ENCODE assay signal across 12 cellular contexts in the genomic region with DNA sequence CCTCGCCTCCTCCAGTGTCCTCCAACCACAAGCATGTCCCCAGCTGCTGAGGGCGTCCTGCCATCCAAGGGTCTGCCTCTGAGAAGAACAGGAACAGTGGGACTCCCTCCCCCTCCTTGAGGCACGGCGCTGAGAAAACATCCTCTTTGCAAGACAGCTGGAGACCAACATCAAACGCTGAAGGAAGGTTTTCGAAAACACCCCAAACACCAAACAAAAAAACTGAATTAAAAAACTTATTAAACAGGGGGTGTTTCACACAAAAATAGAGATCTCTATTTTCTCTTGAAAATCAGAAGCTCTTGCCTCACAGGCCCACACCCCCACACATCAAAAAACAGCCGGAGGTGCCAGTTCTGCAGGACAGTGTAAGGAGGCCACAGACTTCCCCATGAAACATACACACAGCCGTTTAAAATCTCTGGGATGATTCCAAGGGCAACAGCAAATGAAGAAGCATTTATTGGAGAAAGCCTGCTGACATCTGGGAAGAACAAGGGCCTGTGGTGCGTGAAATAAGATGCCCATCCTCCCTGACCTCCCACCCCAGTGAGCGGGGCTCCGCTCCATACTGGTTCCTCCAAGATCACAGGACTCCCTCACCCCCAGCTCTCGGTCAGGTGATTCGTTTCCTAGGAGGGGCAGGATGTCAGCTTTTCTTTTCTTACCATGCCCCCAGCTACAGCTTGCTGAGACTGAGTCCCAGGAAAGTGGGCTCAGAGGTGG.
DNase-seq lines count a peak whose midpoint lies in the region; ATAC-seq and TF ChIP-seq lines count a peak whose summit lies in the region.
"Had no signal": no experiment of that assay in that cellular context is flagged by ENCODE, and none has a peak within 500 bp of the region (broad histone marks: within the 10 kb centered on the region; RNA-seq: fewer than 3 reads in every experiment).

No MANE protein-coding gene starts in this region.

- ATAC-seq in left ventricle myocardium superior (peak; percentile 23), Right ventricle myocardium superior (ENCODE audit: poor library complexity) (no peak), HG03469 (IDR thresholded peaks at IDR 0.05; ENCODE audit: unreplicated experiment) (no peak)
- ATAC-seq in activated CD8-positive, alpha-beta T cell treated with anti-CD3 and anti-CD28 coated beads for 36 hours = no peak
- no peak for ATAC-seq in stimulated activated naive CD8-positive, alpha-beta T cell treated with anti-CD3 and anti-CD28 coated beads, Interleukin-15, amount 100 ng/mL, for 72 hours

- H3K4me3 Mint-ChIP-seq in activated CD8-positive, alpha-beta T cell treated with anti-CD3 and anti-CD28 coated beads for 36 hours = no peak overlapping the region
- peak overlapping the region in 1 of 2 donors; percentile 29 for H3K4me3 Mint-ChIP-seq in stimulated activated naive CD8-positive, alpha-beta T cell treated with anti-CD3 and anti-CD28 coated beads, Interleukin-15, amount 100 ng/mL, for 72 hours

- no peaks in the 10 kb centered on the region for H3K9me3 Mint-ChIP-seq in activated CD8-positive, alpha-beta T cell treated with anti-CD3 and anti-CD28 coated beads for 36 hours
- H3K9me3 Mint-ChIP-seq in stimulated activated naive CD8-positive, alpha-beta T cell treated with anti-CD3 and anti-CD28 coated beads, Interleukin-15, amount 100 ng/mL, for 72 hours = no peaks in the 10 kb centered on the region

- POLR2A ChIA-PET in activated CD8-positive, alpha-beta T cell treated with anti-CD3 and anti-CD28 coated beads for 36 hours (lab: Charles Lee) = interaction anchor here (0.6 to 1.9 kb wide), 5 partner anchors 12 to 72 kb away, joined by 3 to 5 read pairs (median 3); a partner anchor contains a TSS

- CTCF ChIA-PET in activated CD8-positive, alpha-beta T cell treated with anti-CD3 and anti-CD28 coated beads for 36 hours (lab: Charles Lee) = interaction anchor here (0.8 to 13.2 kb wide), 9 partner anchors 13 to 299 kb away, joined by 3 to 125 read pairs (median 3); no protein-coding TSS in a partner anchor

- H3K27me3 Mint-ChIP-seq in activated CD8-positive, alpha-beta T cell treated with anti-CD3 and anti-CD28 coated beads for 36 hours = no peaks in the 10 kb centered on the region
- no peaks in the 10 kb centered on the region for H3K27me3 Mint-ChIP-seq in stimulated activated naive CD8-positive, alpha-beta T cell treated with anti-CD3 and anti-CD28 coated beads, Interleukin-15, amount 100 ng/mL, for 72 hours

- H3K4me1 Mint-ChIP-seq in activated CD8-positive, alpha-beta T cell treated with anti-CD3 and anti-CD28 coated beads for 36 hours (ENCODE audit: low read depth) = peaks cover 73% of the 10 kb centered on the region
- peaks cover 72% of the 10 kb centered on the region for H3K4me1 Mint-ChIP-seq in stimulated activated naive CD8-positive, alpha-beta T cell treated with anti-CD3 and anti-CD28 coated beads, Interleukin-15, amount 100 ng/mL, for 72 hours

- no peak for TF ChIP-seq CTCF in activated CD8-positive, alpha-beta T cell treated with anti-CD3 and anti-CD28 coated beads for 36 hours (IDR thresholded peaks at IDR 0.05)

- DNase-seq in left ventricle myocardium superior (no peak), Right ventricle myocardium superior (no peak), NCI-H446 treated with DMSO at 0.1 percent for 48 hours (lab: John Stamatoyannopoulos, UW) (no peak), DMS79 treated with DMSO at 0.1 percent for 48 hours (lab: John Stamatoyannopoulos, UW) (no peak)
- DNase-seq in activated CD8-positive, alpha-beta T cell treated with anti-CD3 and anti-CD28 coated beads for 36 hours = no peak
- no peak for DNase-seq in stimulated activated naive CD8-positive, alpha-beta T cell treated with anti-CD3 and anti-CD28 coated beads, Interleukin-15, amount 100 ng/mL, for 72 hours
- DNase-seq: AML-193, amniotic stem cell, esophagus squamous epithelium, kidney glomerular epithelial cell had no signal

- no peaks in the 10 kb centered on the region for H3K9me3 ChIP-seq in iPS-18c (ENCODE audit: control insufficient read depth, insufficient read depth, low read length)
- H3K9me3 ChIP-seq: esophagus squamous epithelium had no signal

- H3K27ac Mint-ChIP-seq in activated CD8-positive, alpha-beta T cell treated with anti-CD3 and anti-CD28 coated beads for 36 hours = peak overlapping the region; percentile 68
- H3K27ac Mint-ChIP-seq in stimulated activated naive CD8-positive, alpha-beta T cell treated with anti-CD3 and anti-CD28 coated beads, Interleukin-15, amount 100 ng/mL, for 72 hours = peak overlapping the region; percentile 74 to 92

- H3K4me3 ChIP-seq in iPS-18c (ENCODE audit: insufficient read depth, low read depth, low read length) = peak overlapping the region; percentile 16; the same call in 1 of the 2 replicates
- H3K4me3 ChIP-seq: esophagus squamous epithelium had no signal

- peaks cover 70% of the 10 kb centered on the region for H3K36me3 Mint-ChIP-seq in activated CD8-positive, alpha-beta T cell treated with anti-CD3 and anti-CD28 coated beads for 36 hours (ENCODE audit: low read depth)

- intact Hi-C loops in left ventricle myocardium superior (cut with micrococcal nuclease) (no loop called here), Right ventricle myocardium superior (cut with DNase I) (no loop called here)
- intact Hi-C loops in activated CD8-positive, alpha-beta T cell treated with anti-CD3 and anti-CD28 coated beads for 36 hours (cut with micrococcal nuclease) = loop anchor here (5.0 kb wide), 1 partner anchor 103 kb away; no protein-coding TSS in a partner anchor
